8 cellular contexts compared by ENCODE assay signal in the genomic region with DNA sequence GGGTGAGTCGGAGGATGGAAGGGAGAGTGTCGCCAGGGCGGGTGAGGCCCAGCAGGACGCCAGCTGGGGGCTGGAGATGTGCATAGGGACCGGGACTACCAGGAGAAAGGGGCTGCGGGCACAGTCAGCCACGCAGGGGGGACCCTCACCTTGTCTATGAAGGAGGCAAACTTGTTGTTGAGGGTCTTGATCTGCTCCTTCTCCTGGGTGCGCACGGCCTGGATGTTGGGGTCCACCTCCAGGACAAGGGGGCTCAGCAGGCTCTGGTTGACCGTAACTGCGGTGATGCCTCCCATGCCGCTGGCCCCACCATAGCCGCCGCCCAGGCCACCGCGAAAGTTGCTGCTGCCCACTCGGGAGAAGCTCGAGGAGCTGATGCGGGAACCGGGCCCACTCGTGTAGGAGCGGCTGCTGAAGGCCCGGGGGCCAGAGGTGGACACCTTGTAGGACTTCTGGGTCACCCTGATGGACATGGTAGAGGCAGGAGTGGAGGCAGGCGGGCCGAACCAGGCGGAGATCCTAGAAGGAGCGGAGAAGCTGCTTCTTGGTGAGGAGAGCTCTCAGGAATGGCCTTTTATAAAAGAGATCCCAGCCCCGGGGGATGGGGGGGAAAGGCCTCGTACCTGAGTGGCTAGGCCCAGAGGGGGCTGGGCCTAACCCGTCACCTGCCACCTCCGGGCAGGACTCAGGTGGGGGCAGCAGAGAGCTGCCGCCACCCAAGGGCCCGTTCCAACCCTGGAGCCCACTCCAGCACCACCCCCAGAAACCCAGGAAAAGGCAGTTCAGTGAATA. TPM values are rescaled to one million over a fixed set of nuclear protein-coding genes. Genes with fewer than 3 reads are reported as not detected.
DNase-seq lines count a peak whose midpoint lies in the region; ATAC-seq, FAIRE-seq and TF ChIP-seq lines count a peak whose summit lies in the region.
"Not testable (repeated sequence)": the region's sequence is repeated elsewhere in the genome, so short reads cannot be mapped to it uniquely, and the experiment has no call there.

A gene (minus strand): TSS at position 568 of the 792 bp plus-strand sequence. CDS start 95 bp downstream, at position 473.

- H2AFZ ChIP-seq in SK-N-SH (ENCODE audit: low read depth): not testable (repeated sequence)

- not testable (repeated sequence) for FAIRE-seq in A549 (lab: Jason Lieb, UNC)

- peak within 1 kb of the TSS; percentile 93 for H3K4me2 ChIP-seq in A549
- H3K4me2 ChIP-seq in SK-N-SH: not testable (repeated sequence)

- not testable (repeated sequence) for TF ChIP-seq EP300 in A549 (IDR thresholded peaks at IDR 0.05); SK-N-SH (IDR thresholded peaks at IDR 0.05; ENCODE audit: borderline replicate concordance in 1 of 2, low read depth in 1 of 2, low read length in 1 of 2)

- DNase-seq in A549 (ENCODE audit: low read depth in 1 of 2, low spot score in 1 of 2) (peak; percentile 98), H7 (peak; percentile 98), NCI-H2029 treated with DMSO at 0.1 percent for 48 hours (lab: John Stamatoyannopoulos, UW) (peak; percentile 91), astrocyte of the hippocampus (ENCODE audit: low read depth, low spot score) (peak; percentile 50), fibroblast of villous mesenchyme (ENCODE audit: low read depth) (peak; percentile 71)
- not testable (repeated sequence) for DNase-seq in SK-N-SH

- CTCF ChIA-PET in A549 (lab: Yijun Ruan, JAX): interaction anchor here (0.6 to 20.5 kb wide), 26 partner anchors 10 to 882 kb away, joined by 3 to 440 read pairs (median 10); a partner anchor contains a TSS
- CTCF ChIA-PET in SK-N-SH (lab: Yijun Ruan, JAX): interaction anchor here (1.1 to 2.5 kb wide), 3 partner anchors 8 to 76 kb away, joined by 3 to 9 read pairs (median 4); no protein-coding TSS in a partner anchor

- H3K4me1 ChIP-seq in A549: peaks cover 72% of the 10 kb centered on the region
- peaks cover 4 to 25% of the 10 kb centered on the region in 2 experiments; a peak in 2 of 4 replicates for H3K4me1 ChIP-seq in SK-N-SH (ENCODE audit: control insufficient read depth in 1 of 2, insufficient read depth in 2 of 2, low read depth in 1 of 2, low read length in 1 of 2)
- H3K4me1 ChIP-seq in liver (ENCODE audit: control insufficient read depth in 4 of 4, insufficient read depth in 4 of 4, low read length in 3 of 4): peaks cover 0 to 39% (median 11%) of the 10 kb centered on the region in 4 donors
- H3K4me1 ChIP-seq in rectal smooth muscle tissue (ENCODE audit: control insufficient read depth, insufficient read depth, low read length): not testable (repeated sequence)

- TF ChIP-seq POLR2A in A549 (IDR thresholded peaks at IDR 0.05; ENCODE audit: low read length): peak; percentile 98

- not testable (repeated sequence) for H3K79me2 ChIP-seq in SK-N-SH (ENCODE audit: insufficient read depth)

- peak within 1 kb of the TSS; percentile 87 for H3K4me3 ChIP-seq in A549
- peak within 1 kb of the TSS; percentile 69 for H3K4me3 ChIP-seq in H7 (ENCODE audit: insufficient read depth, low read depth, low read length)
- H3K4me3 ChIP-seq in SK-N-SH (ENCODE audit: low read depth in 2 of 2, low read length in 1 of 2): not testable (repeated sequence)
- H3K4me3 ChIP-seq in fibroblast of villous mesenchyme (ENCODE audit: low read depth, low read length): peak within 1 kb of the TSS; percentile 59
- peak within 1 kb of the TSS; percentile 69 to 95 (median 74) for H3K4me3 ChIP-seq in liver (ENCODE audit: low read depth in 1 of 3, low read length in 3 of 3)
- peak within 1 kb of the TSS; percentile 56 for H3K4me3 ChIP-seq in rectal smooth muscle tissue (ENCODE audit: low read length)

- peaks cover 22% of the 10 kb centered on the region for H3K36me3 ChIP-seq in H7 (replicated peaks; ENCODE audit: control insufficient read depth, insufficient read depth, low read length)
- H3K36me3 ChIP-seq in SK-N-SH (replicated peaks in 1 of 2; ENCODE audit: control insufficient read depth in 1 of 2, insufficient read depth in 2 of 2, low read length in 1 of 2); rectal smooth muscle tissue (ENCODE audit: control insufficient read depth, insufficient read depth, low read length): not testable (repeated sequence)
- peaks cover 8 to 24% (median 21%) of the 10 kb centered on the region in 4 donors for H3K36me3 ChIP-seq in liver (ENCODE audit: control insufficient read depth in 4 of 4, insufficient read depth in 3 of 4, low read depth in 1 of 4, low read length in 3 of 4)

- under 1% methylated on average over 23 of the region's 33 CpGs for WGBS in A549 (ENCODE audit: missing lambda C conversion rate)
- WGBS in SK-N-SH (ENCODE audit: low lambda C conversion rate): 84% methylated on average over 15 of the region's 33 CpGs
- 33% methylated on average over 33 of the region's 33 CpGs for WGBS in liver

- not testable (repeated sequence) for H3K27me3 ChIP-seq in H7 (ENCODE audit: control insufficient read depth, insufficient read depth, low read length); SK-N-SH (ENCODE audit: insufficient read depth); liver (ENCODE audit: control insufficient read depth in 4 of 4, insufficient read depth in 4 of 4, low read length in 3 of 4); rectal smooth muscle tissue (ENCODE audit: control insufficient read depth, insufficient read depth, low read length)

- POLR2A ChIA-PET in A549 (lab: Yijun Ruan, JAX): interaction anchor here (0.5 to 6.3 kb wide), 32 partner anchors 9 to 757 kb away, joined by 3 to 208 read pairs (median 7); a partner anchor contains a TSS
- POLR2A ChIA-PET in SK-N-SH (lab: Yijun Ruan, JAX): not testable (repeated sequence)

- not testable (repeated sequence) for H4K20me1 ChIP-seq in SK-N-SH (ENCODE audit: insufficient read depth)

- not testable (repeated sequence) for H3K9me3 ChIP-seq in A549; SK-N-SH; liver (ENCODE audit: control insufficient read depth in 4 of 4, low read length in 3 of 4)

- H3F3A ChIP-seq in SK-N-SH (replicated peaks; ENCODE audit: insufficient read depth): not testable (repeated sequence)

- H3K9ac ChIP-seq in SK-N-SH: not testable (repeated sequence)
- H3K9ac ChIP-seq in liver (ENCODE audit: low read depth in 1 of 2, low read length in 2 of 2): peak within 1 kb of the TSS; percentile 66 to 98
- H3K9ac ChIP-seq in rectal smooth muscle tissue (ENCODE audit: low read length): peak within 1 kb of the TSS; percentile 45

- ATAC-seq in A549: peak; percentile 81 to 82

- H3K27ac ChIP-seq in A549 (peak within 1 kb of the TSS; percentile 91 to 99), SK-N-SH (ENCODE audit: low read depth in 2 of 2, low read length in 1 of 2) (peak within 1 kb of the TSS in 1 of 2 experiments; percentile 42; a peak in 2 of 4 replicates), liver (ENCODE audit: low read depth in 1 of 2, low read length in 2 of 2) (peak within 1 kb of the TSS; percentile 93 to 95), rectal smooth muscle tissue (ENCODE audit: low read depth, low read length) (peak within 1 kb of the TSS; percentile 76)

- TF ChIP-seq CTCF in A549 (IDR thresholded peaks at IDR 0.05) (peak; percentile 89), fibroblast of villous mesenchyme (IDR thresholded peaks at IDR 0.05; ENCODE audit: insufficient read depth, low read depth, low read length) (peak; percentile 36), liver (IDR thresholded peaks at IDR 0.05; ENCODE audit: low read depth, low read length, missing input control) (peak; percentile 52)
- not testable (repeated sequence) for TF ChIP-seq CTCF in SK-N-SH (IDR thresholded peaks at IDR 0.05)

- TF ChIP-seq RAD21 in A549 (conservative IDR thresholded peaks at IDR 0.05 in 1 of 2, IDR thresholded peaks at IDR 0.05 in 1 of 2) (peak; percentile 92 to 98), liver (IDR thresholded peaks at IDR 0.05) (peak; percentile 79)
- not testable (repeated sequence) for TF ChIP-seq RAD21 in SK-N-SH (IDR thresholded peaks at IDR 0.05; ENCODE audit: low read length)

- H3K9me2 ChIP-seq in SK-N-SH: not testable (repeated sequence)

TF ChIP-seq in A549, 52 proteins besides CTCF, POLR2A, EP300 and RAD21 (continues in another document):
- 0 out of 2 replicates have a peak, but pooled peaks have one; percentile 45 for TF ChIP-seq ZSCAN20 (CRISPR knock-in tag; IDR thresholded peaks at IDR 0.05)
- TF ChIP-seq PHF8 (IDR thresholded peaks at IDR 0.05; ENCODE audit: borderline replicate concordance, low read depth): peak; percentile 91

TF ChIP-seq in liver, 16 proteins besides CTCF, POLR2A, EP300 and RAD21 (continues in another document):
- TF ChIP-seq YY1 (IDR thresholded peaks at IDR 0.05): peak; percentile 74

RNA-seq across cellular contexts. Expression of the gene that starts here (rescaled TPM):
- polyA plus RNA-seq in A549 (2011; rRNA removed) (1,385 and 2,250 TPM in 2 replicates), A549 (2017; fragmentation: RNase III; extraction: RNeasy Plus Mini Kit Qiagen cat#74134 plus additional on column Dnase treatment) (3,173 to 3,781 TPM (median 3,633 TPM) in 3 replicates), SK-N-SH (2012; rRNA removed) (47.7 and 49.4 TPM in 2 replicates), liver (100 to 1,000 TPM; 225 to 383 TPM)
- 2,547 and 2,774 TPM in 2 replicates for polyA plus RNA-seq in A549 (2012; cell fraction: cytosol; rRNA removed)
- 3,370 and 4,681 TPM in 2 replicates for polyA plus RNA-seq in A549 (2012; cell fraction: nucleus; rRNA removed)
- 2,077 and 2,477 TPM in 2 replicates for polyA minus RNA-seq in A549 (2011; rRNA and poly(A)+ RNA removed)
- 318 and 445 TPM in 2 replicates for total RNA-seq in H7 (2014; rRNA removed; shearing (Covaris generic))
- polyA plus RNA-seq in SK-N-SH (2012; cell fraction: cytosol; rRNA removed): 35.6 and 44.1 TPM in 2 replicates
- 40.7 and 41.4 TPM in 2 replicates for polyA plus RNA-seq in SK-N-SH (2012; cell fraction: nucleus; rRNA removed)
- total RNA-seq in fibroblast of villous mesenchyme (57.0 and 74.7 TPM in 2 replicates), liver (100 to 1,000 TPM; 128 to 171 TPM)
